Comparison of ENCODE assay signal across 8 cellular contexts in genomic region chr7:101126651-101127459, GRCh38. TPM values are rescaled to one million over a fixed set of nuclear protein-coding genes. Genes with fewer than 3 reads are reported as not detected.
DNase-seq lines count a peak whose midpoint lies in the region; ATAC-seq and TF ChIP-seq lines count a peak whose summit lies in the region.

Gene SERPINE1 (plus strand): TSS chr7:101127104. CDS start chr7:101128394, 1,290 bp downstream.

- ATAC-seq in HG02981 (IDR thresholded peaks at IDR 0.05; ENCODE audit: unreplicated experiment) (peak; percentile 35), left cardiac atrium (peak; percentile 77 to 87), psoas muscle (peak; percentile 69 to 83 (median 80))

- H3K27me3 ChIP-seq in adipocyte (replicated peaks; ENCODE audit: control insufficient read depth, insufficient read depth, low read length), result no peaks in the 10 kb centered on the region
- H3K27me3 ChIP-seq in psoas muscle (ENCODE audit: insufficient read depth in 3 of 3, low read length in 2 of 3), result peaks cover 0 to 60% (median 5%) of the 10 kb centered on the region in 3 donors

- no peak for TF ChIP-seq CTCF in psoas muscle (IDR thresholded peaks at IDR 0.05)

- peak; percentile 69 for DNase-seq in NK-92 treated with Interleukin-12 subunit alpha and Interleukin-12 subunit beta, amount 100 ng/mL, for 24 hours (lab: John Stamatoyannopoulos, UW)
- DNase-seq in NK-92 (lab: John Stamatoyannopoulos, UW; ENCODE audit: unreplicated experiment), result no peak
- DNase-seq in adipocyte (ENCODE audit: low read depth), result peak; percentile 98
- DNase-seq in left cardiac atrium, result peak; percentile 95
- peak; percentile 91 to 94 for DNase-seq in psoas muscle
- DNase-seq in NCI-H2081 treated with DMSO at 0.1 percent for 48 hours (lab: John Stamatoyannopoulos, UW), result no peak

- peak within 1 kb of the TSS; percentile 60 for H3K27ac ChIP-seq in psoas muscle

- 3 to 5% (median 5%) methylated on average over 22 of the region's 22 CpGs for WGBS in psoas muscle, 3 donors

- TF ChIP-seq POLR2A in Raji (IDR thresholded peaks at IDR 0.05; ENCODE audit: insufficient read depth, low read depth, low read length), result 0 out of 2 replicates have a peak, but pooled peaks have one; percentile 32

- H3K9me3 ChIP-seq in adipocyte (ENCODE audit: control insufficient read depth, low read length) (no peaks in the 10 kb centered on the region), psoas muscle (no peaks in the 10 kb centered on the region)

- peaks cover 23% of the 10 kb centered on the region for H3K36me3 ChIP-seq in adipocyte (ENCODE audit: control insufficient read depth, insufficient read depth, low read length, severe bottlenecking)
- peaks cover 0 to 4% of the 10 kb centered on the region in 2 donors for H3K36me3 ChIP-seq in psoas muscle (ENCODE audit: insufficient read depth in 1 of 2, low read depth in 1 of 2)

- H3K4me1 ChIP-seq in adipocyte (ENCODE audit: control insufficient read depth, insufficient read depth, low read length) (peaks cover 50% of the 10 kb centered on the region), psoas muscle (peaks cover 8% of the 10 kb centered on the region)

- peak within 1 kb of the TSS; percentile 86 for H3K4me3 ChIP-seq in adipocyte (ENCODE audit: low read length)
- H3K4me3 ChIP-seq in psoas muscle, result peak within 1 kb of the TSS; percentile 52

- intact Hi-C loops in left cardiac atrium (cut with DNase I), result no loop called here
- intact Hi-C loops in psoas muscle (cut with DNase I), result no loop called here

- peak within 1 kb of the TSS; percentile 88 for H3K9ac ChIP-seq in adipocyte (ENCODE audit: low read length)

RNA-seq across cellular contexts. Expression of gene SERPINE1, which starts in this region (rescaled TPM):
- total RNA-seq in left cardiac atrium (10 to 100 TPM in 1 of 2 donors, 1 to 10 TPM in 1; 2.4 to 41.6 TPM), psoas muscle (10 to 100 TPM in 1 of 4 donors, 1 to 10 TPM in 3; 7.1 to 14.4 (median 7.4) TPM)
- polyA plus RNA-seq in psoas muscle, result 100 to 1,000 TPM in 1 of 3 donors, 1 to 10 TPM in 2; 4.3 to 269 (median 5.9) TPM

Comparison
In these comparisons a context has a peak if more than half of its experiments do, and no peak if none do; other contexts are left out.
1. DNase-seq: peak in NK-92 treated with Interleukin-12 subunit alpha and Interleukin-12 subunit beta, amount 100 ng/mL, for 24 hours (single experiment), adipocyte (single experiment), left cardiac atrium (single experiment) and psoas muscle (2 of 2); none in NK-92 (single experiment) and NCI-H2081 treated with DMSO at 0.1 percent for 48 hours (single experiment).
2. Peak in every context shown above with its lines, with median percentiles within 50 percentile points of each other: ATAC-seq.